In genomic region chr7:123367508-123368122, GRCh38 we compare ENCODE assay signal across 8 cellular contexts.
DNase-seq lines count a peak whose midpoint lies in the region; ATAC-seq, FAIRE-seq and TF ChIP-seq lines count a peak whose summit lies in the region.

No MANE protein-coding gene starts in this region.

- no peaks in the 10 kb centered on the region for H3K27me3 ChIP-seq in left ventricle myocardium inferior (ENCODE audit: low read depth)
- no peaks in the 10 kb centered on the region for H3K27me3 ChIP-seq in GM12878 (replicated peaks in 1 of 2; ENCODE audit: control insufficient read depth in 2 of 2, insufficient read depth in 2 of 2, low read length in 1 of 2)
- no peaks in the 10 kb centered on the region for H3K27me3 ChIP-seq in mesendoderm (ENCODE audit: insufficient read depth, low read length, poor library complexity)

- peak; percentile 81 for TF ChIP-seq RAD21 in GM12878 (IDR thresholded peaks at IDR 0.05; ENCODE audit: insufficient read depth, low read depth, low read length)

- H3K79me1 ChIP-seq in mesendoderm (ENCODE audit: low read length): no peaks in the 10 kb centered on the region

- peak; percentile 89 for FAIRE-seq in GM12878 (lab: Jason Lieb, UNC)

- H3K79me2 ChIP-seq in GM12878 (ENCODE audit: control insufficient read depth, insufficient read depth, low read length): no peaks in the 10 kb centered on the region
- H3K79me2 ChIP-seq in mesendoderm (ENCODE audit: control insufficient read depth, insufficient read depth, low read length): no peaks in the 10 kb centered on the region

- H3K36me3 ChIP-seq in left ventricle myocardium inferior (no peaks in the 10 kb centered on the region), GM12878 (ENCODE audit: control insufficient read depth in 2 of 2, insufficient read depth in 2 of 2, low read length in 1 of 2) (no peaks in the 10 kb centered on the region), mesendoderm (ENCODE audit: control insufficient read depth, insufficient read depth, low read length) (no peaks in the 10 kb centered on the region)

- POLR2A ChIA-PET in GM12878 (lab: Charles Lee): no interaction called here

- RAD21 ChIA-PET in GM12878 (lab: Charles Lee; ENCODE audit: unreplicated experiment): interaction anchor here (0.6 to 2.9 kb wide), 36 partner anchors 21 to 1148 kb away, joined by 3 to 59 read pairs (median 3); no protein-coding TSS in a partner anchor

- TF ChIP-seq EP300 in GM12878 (IDR thresholded peaks at IDR 0.05; ENCODE audit: borderline replicate concordance in 1 of 2, control insufficient read depth in 1 of 2, low read depth in 2 of 2, low read length in 2 of 2): no peak

- H4K5ac ChIP-seq in mesendoderm (ENCODE audit: low read length): no peak overlapping the region

- in situ Hi-C loops in GM12878 (cut with MboI): no loop called here

- H3K9me3 ChIP-seq in left ventricle myocardium inferior (replicated peaks) (no peaks in the 10 kb centered on the region), GM12878 (replicated peaks; ENCODE audit: control insufficient read depth, insufficient read depth, low read length) (no peaks in the 10 kb centered on the region)

- 1% methylated on average over 5 of the region's 5 CpGs for WGBS in GM12878 (ENCODE audit: insufficient coverage, insufficient replicate concordance, low lambda C conversion rate, missing lambda C conversion rate)
- no CpG with 5 or more reads among the region's 5 CpGs for WGBS in mesendoderm (ENCODE audit: extremely low coverage, insufficient coverage, low lambda C conversion rate)

- DNase-seq in left ventricle myocardium inferior: no peak
- no peak for DNase-seq in left ventricle myocardium superior
- peak; percentile 0 for DNase-seq in HFF-Myc (ENCODE audit: extremely low read depth, low read depth)
- peak; percentile 15 for DNase-seq in M059J (ENCODE audit: low read depth)
- peak; percentile 15 for DNase-seq in GM12878 (ENCODE audit: low read depth, low spot score)
- peak; percentile 45 for DNase-seq in mesendoderm
- DNase-seq in putamen (ENCODE audit: low spot score): no peak
- no peak for DNase-seq in T-helper 9 cell

- TF ChIP-seq CTCF in left ventricle myocardium inferior (IDR thresholded peaks at IDR 0.05; ENCODE audit: borderline replicate concordance) (peak; percentile 73), HFF-Myc (IDR thresholded peaks at IDR 0.05; ENCODE audit: low read depth, low read length, missing control alignments) (peak; percentile 35), GM12878 (IDR thresholded peaks at IDR 0.05 in 2 of 3, conservative IDR thresholded peaks at IDR 0.05 in 1 of 3; ENCODE audit: control insufficient read depth in 2 of 3, extremely low read depth in 1 of 3, insufficient read depth in 1 of 3, low read depth in 3 of 3, low read length in 3 of 3) (peak; percentile 74 to 84 (median 77))

- H3K4me1 ChIP-seq in left ventricle myocardium inferior (no peaks in the 10 kb centered on the region), GM12878 (ENCODE audit: control insufficient read depth, insufficient read depth, low read length) (no peaks in the 10 kb centered on the region), mesendoderm (ENCODE audit: control insufficient read depth, low read depth, low read length) (no peaks in the 10 kb centered on the region)

- H3K4me3 ChIP-seq in left ventricle myocardium inferior (no peak overlapping the region), HFF-Myc (replicated peaks; ENCODE audit: low read depth, low read length) (no peak overlapping the region), GM12878 (no peak overlapping the region), mesendoderm (ENCODE audit: low read length) (no peak overlapping the region)

- no peaks in the 10 kb centered on the region for H4K20me1 ChIP-seq in GM12878 (ENCODE audit: control insufficient read depth, insufficient read depth)

- CTCF ChIA-PET in GM12878 (lab: Yijun Ruan, JAX): interaction anchor here (0.6 to 4.7 kb wide), 51 partner anchors 9 to 1275 kb away, joined by 3 to 67 read pairs (median 4); no protein-coding TSS in a partner anchor

- no peak overlapping the region for H3K4ac ChIP-seq in mesendoderm (ENCODE audit: low read depth, low read length)

- no peak overlapping the region for H3K4me2 ChIP-seq in GM12878 (ENCODE audit: control insufficient read depth, insufficient read depth)
- no peak overlapping the region for H3K4me2 ChIP-seq in mesendoderm (ENCODE audit: low read length)

- SMC1A ChIA-PET in GM12878 (lab: Charles Lee; ENCODE audit: uncharacterized antibody, unreplicated experiment): interaction anchor here (0.7 to 4.0 kb wide), 44 partner anchors 9 to 1152 kb away, joined by 3 to 46 read pairs (median 4); no protein-coding TSS in a partner anchor

- no peak for ATAC-seq in left ventricle myocardium superior
- peak; percentile 88 for ATAC-seq in GM12878

- BruUV-seq in GM12878 (replicated peaks; lab: Mats Ljungman, UMichigan): no TSS peak

- H2BK5ac ChIP-seq in mesendoderm (ENCODE audit: low read length): no peak overlapping the region

- H3K56ac ChIP-seq in mesendoderm (ENCODE audit: low read length): no peak overlapping the region

- no peak overlapping the region for H2BK120ac ChIP-seq in mesendoderm (ENCODE audit: low read depth, low read length)

- no peak overlapping the region for H3K23ac ChIP-seq in mesendoderm (ENCODE audit: low read length)

- H2BK15ac ChIP-seq in mesendoderm (replicated peaks; ENCODE audit: low read depth): no peak overlapping the region

- H3K9ac ChIP-seq in GM12878 (ENCODE audit: control insufficient read depth, insufficient read depth, low read length) (no peak overlapping the region), mesendoderm (ENCODE audit: low read length) (no peak overlapping the region)

- no peak overlapping the region for H4K8ac ChIP-seq in mesendoderm (ENCODE audit: low read depth, low read length)

- H2AK5ac ChIP-seq in mesendoderm (ENCODE audit: low read length): no peak overlapping the region

- intact Hi-C loops in left ventricle myocardium inferior (cut with micrococcal nuclease) (no loop called here), left ventricle myocardium superior (cut with micrococcal nuclease) (no loop called here), GM12878 (cut with micrococcal nuclease; ENCODE audit: unreplicated experiment) (loop anchor here (1.0 to 10.0 kb wide), 4 partner anchors 159 to 673 kb away; partner anchors contain the start of gene RNF133)

- H2AFZ ChIP-seq in GM12878 (ENCODE audit: control insufficient read depth, low read depth, low read length): no peak overlapping the region

- no peak for TF ChIP-seq POLR2A in GM12878 (IDR thresholded peaks at IDR 0.05; ENCODE audit: low read depth, low read length)

- H3K18ac ChIP-seq in mesendoderm (ENCODE audit: low read length): no peak overlapping the region

- H3K27ac ChIP-seq in left ventricle myocardium inferior (replicated peaks) (no peak overlapping the region), GM12878 (ENCODE audit: control insufficient read depth, insufficient read depth) (no peak overlapping the region), mesendoderm (ENCODE audit: low read depth, low read length) (no peak overlapping the region)

TF ChIP-seq in GM12878, 131 proteins besides CTCF, POLR2A, EP300 and RAD21:
- TF ChIP-seq ATF3 (IDR thresholded peaks at IDR 0.05; ENCODE audit: borderline replicate concordance, extremely low read depth, low read depth, low read length): no peak
- peak; percentile 67; the same call in 1 of the 2 replicates for TF ChIP-seq YY1 (IDR thresholded peaks at IDR 0.05; ENCODE audit: low read depth, low read length)
- no peak for TF ChIP-seq PML (IDR thresholded peaks at IDR 0.05; ENCODE audit: low read length)
- peak; percentile 71; the same call in 1 of the 2 replicates for TF ChIP-seq SMC3 (IDR thresholded peaks at IDR 0.05; ENCODE audit: borderline replicate concordance, low read length)
- TF ChIP-seq YBX1 (IDR thresholded peaks at IDR 0.05): no peak
- no peak for TF ChIP-seq SIX5 (IDR thresholded peaks at IDR 0.05; ENCODE audit: low read depth, low read length, severe bottlenecking)

Comparison
In these comparisons a context has a peak if more than half of its experiments do, and no peak if none do; other contexts are left out.
1. DNase-seq: peak in HFF-Myc (single experiment), M059J (single experiment), GM12878 (single experiment) and mesendoderm (single experiment); none in left ventricle myocardium inferior (single experiment), left ventricle myocardium superior (single experiment), putamen (single experiment) and T-helper 9 cell (single experiment).
2. Peak in every context shown above with its lines, with median percentiles within 50 percentile points of each other: CTCF ChIP-seq.